In the genomic region with DNA sequence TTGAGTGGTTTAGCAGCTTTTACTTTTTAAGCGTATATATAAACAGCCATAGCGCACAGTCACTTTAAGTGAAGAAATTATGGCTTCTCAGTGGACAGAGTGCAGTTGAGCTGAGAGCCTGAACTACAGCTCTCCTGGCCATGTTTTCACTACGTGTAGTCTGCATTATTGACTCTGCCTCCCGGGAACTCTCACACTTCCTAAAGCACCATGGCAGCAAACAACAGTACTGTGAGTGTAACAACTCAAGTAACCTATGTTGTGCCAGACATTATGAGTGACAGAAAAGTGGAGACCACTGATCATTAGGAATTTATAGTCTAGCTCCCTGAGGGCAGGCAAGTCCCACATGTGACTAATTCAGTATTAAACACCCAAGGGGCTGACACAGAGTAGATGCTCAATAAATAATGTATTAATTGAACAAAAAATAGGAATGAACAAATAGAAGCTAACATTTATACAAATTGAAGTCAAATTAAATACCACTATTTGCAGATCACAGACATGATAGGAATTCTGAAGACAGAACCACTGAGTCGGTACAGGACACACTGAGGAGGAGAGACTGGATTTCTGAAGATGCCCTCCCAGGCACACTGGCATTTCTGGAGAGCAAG, we compare ENCODE assay signal across 1 cellular context.
TF ChIP-seq lines count a peak whose summit lies in the region.

No MANE protein-coding gene starts in this region.

TF ChIP-seq in GM23338, 12 proteins besides CTCF, POLR2A, EP300 and RAD21 (continued from another document):
- TF ChIP-seq, protein P1, sequence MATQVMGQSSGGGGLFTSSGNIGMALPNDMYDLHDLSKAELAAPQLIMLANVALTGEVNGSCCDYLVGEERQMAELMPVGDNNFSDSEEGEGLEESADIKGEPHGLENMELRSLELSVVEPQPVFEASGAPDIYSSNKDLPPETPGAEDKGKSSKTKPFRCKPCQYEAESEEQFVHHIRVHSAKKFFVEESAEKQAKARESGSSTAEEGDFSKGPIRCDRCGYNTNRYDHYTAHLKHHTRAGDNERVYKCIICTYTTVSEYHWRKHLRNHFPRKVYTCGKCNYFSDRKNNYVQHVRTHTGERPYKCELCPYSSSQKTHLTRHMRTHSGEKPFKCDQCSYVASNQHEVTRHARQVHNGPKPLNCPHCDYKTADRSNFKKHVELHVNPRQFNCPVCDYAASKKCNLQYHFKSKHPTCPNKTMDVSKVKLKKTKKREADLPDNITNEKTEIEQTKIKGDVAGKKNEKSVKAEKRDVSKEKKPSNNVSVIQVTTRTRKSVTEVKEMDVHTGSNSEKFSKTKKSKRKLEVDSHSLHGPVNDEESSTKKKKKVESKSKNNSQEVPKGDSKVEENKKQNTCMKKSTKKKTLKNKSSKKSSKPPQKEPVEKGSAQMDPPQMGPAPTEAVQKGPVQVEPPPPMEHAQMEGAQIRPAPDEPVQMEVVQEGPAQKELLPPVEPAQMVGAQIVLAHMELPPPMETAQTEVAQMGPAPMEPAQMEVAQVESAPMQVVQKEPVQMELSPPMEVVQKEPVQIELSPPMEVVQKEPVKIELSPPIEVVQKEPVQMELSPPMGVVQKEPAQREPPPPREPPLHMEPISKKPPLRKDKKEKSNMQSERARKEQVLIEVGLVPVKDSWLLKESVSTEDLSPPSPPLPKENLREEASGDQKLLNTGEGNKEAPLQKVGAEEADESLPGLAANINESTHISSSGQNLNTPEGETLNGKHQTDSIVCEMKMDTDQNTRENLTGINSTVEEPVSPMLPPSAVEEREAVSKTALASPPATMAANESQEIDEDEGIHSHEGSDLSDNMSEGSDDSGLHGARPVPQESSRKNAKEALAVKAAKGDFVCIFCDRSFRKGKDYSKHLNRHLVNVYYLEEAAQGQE (IDR thresholded peaks at IDR 0.05; ENCODE audit: unreplicated experiment) = no peak
- TF ChIP-seq EZH2phosphoT487 (IDR thresholded peaks at IDR 0.05; ENCODE audit: unreplicated experiment) (no peak), NANOG (IDR thresholded peaks at IDR 0.05; ENCODE audit: borderline replicate concordance) (no peak), POLR2AphosphoS5 (IDR thresholded peaks at IDR 0.05; ENCODE audit: low read depth) (no peak), CREB1 (CRISPR knock-in tag; IDR thresholded peaks at IDR 0.05; ENCODE audit: low read depth) (no peak), JUNB (IDR thresholded peaks at IDR 0.05; ENCODE audit: unreplicated experiment) (no peak)
- TF ChIP-seq, protein P2, sequence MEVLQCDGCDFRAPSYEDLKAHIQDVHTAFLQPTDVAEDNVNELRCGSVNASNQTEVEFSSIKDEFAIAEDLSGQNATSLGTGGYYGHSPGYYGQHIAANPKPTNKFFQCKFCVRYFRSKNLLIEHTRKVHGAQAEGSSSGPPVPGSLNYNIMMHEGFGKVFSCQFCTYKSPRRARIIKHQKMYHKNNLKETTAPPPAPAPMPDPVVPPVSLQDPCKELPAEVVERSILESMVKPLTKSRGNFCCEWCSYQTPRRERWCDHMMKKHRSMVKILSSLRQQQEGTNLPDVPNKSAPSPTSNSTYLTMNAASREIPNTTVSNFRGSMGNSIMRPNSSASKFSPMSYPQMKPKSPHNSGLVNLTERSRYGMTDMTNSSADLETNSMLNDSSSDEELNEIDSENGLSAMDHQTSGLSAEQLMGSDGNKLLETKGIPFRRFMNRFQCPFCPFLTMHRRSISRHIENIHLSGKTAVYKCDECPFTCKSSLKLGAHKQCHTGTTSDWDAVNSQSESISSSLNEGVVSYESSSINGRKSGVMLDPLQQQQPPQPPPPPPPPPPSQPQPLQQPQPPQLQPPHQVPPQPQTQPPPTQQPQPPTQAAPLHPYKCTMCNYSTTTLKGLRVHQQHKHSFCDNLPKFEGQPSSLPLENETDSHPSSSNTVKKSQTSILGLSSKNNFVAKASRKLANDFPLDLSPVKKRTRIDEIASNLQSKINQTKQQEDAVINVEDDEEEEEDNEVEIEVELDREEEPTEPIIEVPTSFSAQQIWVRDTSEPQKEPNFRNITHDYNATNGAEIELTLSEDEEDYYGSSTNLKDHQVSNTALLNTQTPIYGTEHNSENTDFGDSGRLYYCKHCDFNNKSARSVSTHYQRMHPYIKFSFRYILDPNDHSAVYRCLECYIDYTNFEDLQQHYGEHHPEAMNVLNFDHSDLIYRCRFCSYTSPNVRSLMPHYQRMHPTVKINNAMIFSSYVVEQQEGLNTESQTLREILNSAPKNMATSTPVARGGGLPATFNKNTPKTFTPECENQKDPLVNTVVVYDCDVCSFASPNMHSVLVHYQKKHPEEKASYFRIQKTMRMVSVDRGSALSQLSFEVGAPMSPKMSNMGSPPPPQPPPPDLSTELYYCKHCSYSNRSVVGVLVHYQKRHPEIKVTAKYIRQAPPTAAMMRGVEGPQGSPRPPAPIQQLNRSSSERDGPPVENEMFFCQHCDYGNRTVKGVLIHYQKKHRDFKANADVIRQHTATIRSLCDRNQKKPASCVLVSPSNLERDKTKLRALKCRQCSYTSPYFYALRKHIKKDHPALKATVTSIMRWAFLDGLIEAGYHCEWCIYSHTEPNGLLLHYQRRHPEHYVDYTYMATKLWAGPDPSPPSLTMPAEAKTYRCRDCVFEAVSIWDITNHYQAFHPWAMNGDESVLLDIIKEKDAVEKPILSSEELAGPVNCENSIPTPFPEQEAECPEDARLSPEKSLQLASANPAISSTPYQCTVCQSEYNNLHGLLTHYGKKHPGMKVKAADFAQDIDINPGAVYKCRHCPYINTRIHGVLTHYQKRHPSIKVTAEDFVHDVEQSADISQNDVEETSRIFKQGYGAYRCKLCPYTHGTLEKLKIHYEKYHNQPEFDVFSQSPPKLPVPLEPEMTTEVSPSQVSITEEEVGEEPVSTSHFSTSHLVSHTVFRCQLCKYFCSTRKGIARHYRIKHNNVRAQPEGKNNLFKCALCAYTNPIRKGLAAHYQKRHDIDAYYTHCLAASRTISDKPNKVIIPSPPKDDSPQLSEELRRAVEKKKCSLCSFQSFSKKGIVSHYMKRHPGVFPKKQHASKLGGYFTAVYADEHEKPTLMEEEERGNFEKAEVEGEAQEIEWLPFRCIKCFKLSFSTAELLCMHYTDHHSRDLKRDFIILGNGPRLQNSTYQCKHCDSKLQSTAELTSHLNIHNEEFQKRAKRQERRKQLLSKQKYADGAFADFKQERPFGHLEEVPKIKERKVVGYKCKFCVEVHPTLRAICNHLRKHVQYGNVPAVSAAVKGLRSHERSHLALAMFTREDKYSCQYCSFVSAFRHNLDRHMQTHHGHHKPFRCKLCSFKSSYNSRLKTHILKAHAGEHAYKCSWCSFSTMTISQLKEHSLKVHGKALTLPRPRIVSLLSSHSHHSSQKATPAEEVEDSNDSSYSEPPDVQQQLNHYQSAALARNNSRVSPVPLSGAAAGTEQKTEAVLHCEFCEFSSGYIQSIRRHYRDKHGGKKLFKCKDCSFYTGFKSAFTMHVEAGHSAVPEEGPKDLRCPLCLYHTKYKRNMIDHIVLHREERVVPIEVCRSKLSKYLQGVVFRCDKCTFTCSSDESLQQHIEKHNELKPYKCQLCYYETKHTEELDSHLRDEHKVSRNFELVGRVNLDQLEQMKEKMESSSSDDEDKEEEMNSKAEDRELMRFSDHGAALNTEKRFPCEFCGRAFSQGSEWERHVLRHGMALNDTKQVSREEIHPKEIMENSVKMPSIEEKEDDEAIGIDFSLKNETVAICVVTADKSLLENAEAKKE (CRISPR knock-in tag; IDR thresholded peaks at IDR 0.05) = no peak
